8 cellular contexts compared by ENCODE assay signal in genomic region chr10:68332259-68333057, GRCh38. TPM values are rescaled to one million over a fixed set of nuclear protein-coding genes. Genes with fewer than 3 reads are reported as not detected.
A peak's percentile ranks its signal among the peaks of the same experiment; 100 is the strongest.
DNase-seq lines count a peak whose midpoint lies in the region; ATAC-seq and TF ChIP-seq lines count a peak whose summit lies in the region.

Gene PBLD (minus strand): TSS chr10:68332928. CDS start chr10:68306844, 26,084 bp downstream.

- peak within 1 kb of the TSS; percentile 94 for H3K4me3 Mint-ChIP-seq in chondrocyte (ENCODE audit: unreplicated experiment)

- peak within 1 kb of the TSS; percentile 99 for H3K27ac Mint-ChIP-seq in chondrocyte (ENCODE audit: unreplicated experiment)

- H3K36me3 Mint-ChIP-seq in chondrocyte (ENCODE audit: low read depth), result peaks cover 2% of the 10 kb centered on the region

- TF ChIP-seq CTCF in chondrocyte (IDR thresholded peaks at IDR 0.05), result peak; percentile 76

- H3K4me1 Mint-ChIP-seq in chondrocyte (ENCODE audit: low read depth), result peaks cover 68% of the 10 kb centered on the region

- ATAC-seq in HG03064 (IDR thresholded peaks at IDR 0.05; ENCODE audit: low read depth, unreplicated experiment), result peak; percentile 18

- DNase-seq in NK-92 treated with Interleukin-12 subunit alpha and Interleukin-12 subunit beta, amount 100 ng/mL, for 24 hours (lab: John Stamatoyannopoulos, UW), result peak; percentile 51
- no peak for DNase-seq in NK-92 (lab: John Stamatoyannopoulos, UW; ENCODE audit: unreplicated experiment)
- peak; percentile 43 for DNase-seq in NCI-H2171 (lab: John Stamatoyannopoulos, UW)
- peak; percentile 15 for DNase-seq in activated CD4-positive, CD25-positive, alpha-beta regulatory T cell treated with anti-CD3 and anti-CD28 coated beads, Interleukin-2, amount 50 U/mL, for 16 hours (ENCODE audit: low read depth, low spot score)
- no peak for DNase-seq in chondrocyte (ENCODE audit: low spot score)
- DNase-seq in kidney glomerular epithelial cell (lab: John Stamatoyannopoulos, UW), result peak; percentile 75
- peak; percentile 72 for DNase-seq in stimulated activated CD4-positive, alpha-beta T cell treated with anti-CD3 and anti-CD28 coated beads, Interleukin-15, amount 100 ng/mL, for 24 hours

- H3K9me3 Mint-ChIP-seq in chondrocyte (ENCODE audit: low read depth), result no peaks in the 10 kb centered on the region

- H3K27me3 Mint-ChIP-seq in chondrocyte (ENCODE audit: low read depth), result no peaks in the 10 kb centered on the region

RNA-seq across cellular contexts. Expression of gene PBLD, which starts in this region (rescaled TPM):
- total RNA-seq in chondrocyte, result 6.7 to 8.8 TPM (median 8.5 TPM) in 3 replicates

Comparison
In these comparisons a context has a peak if more than half of its experiments do, and no peak if none do; other contexts are left out.
1. DNase-seq: peak in NK-92 treated with Interleukin-12 subunit alpha and Interleukin-12 subunit beta, amount 100 ng/mL, for 24 hours (single experiment), NCI-H2171 (single experiment), activated CD4-positive, CD25-positive, alpha-beta regulatory T cell treated with anti-CD3 and anti-CD28 coated beads, Interleukin-2, amount 50 U/mL, for 16 hours (single experiment), kidney glomerular epithelial cell (single experiment) and stimulated activated CD4-positive, alpha-beta T cell treated with anti-CD3 and anti-CD28 coated beads, Interleukin-15, amount 100 ng/mL, for 24 hours (single experiment); none in NK-92 (single experiment) and chondrocyte (single experiment).